ENCODE assay signal across 1 cellular context in the genomic region with DNA sequence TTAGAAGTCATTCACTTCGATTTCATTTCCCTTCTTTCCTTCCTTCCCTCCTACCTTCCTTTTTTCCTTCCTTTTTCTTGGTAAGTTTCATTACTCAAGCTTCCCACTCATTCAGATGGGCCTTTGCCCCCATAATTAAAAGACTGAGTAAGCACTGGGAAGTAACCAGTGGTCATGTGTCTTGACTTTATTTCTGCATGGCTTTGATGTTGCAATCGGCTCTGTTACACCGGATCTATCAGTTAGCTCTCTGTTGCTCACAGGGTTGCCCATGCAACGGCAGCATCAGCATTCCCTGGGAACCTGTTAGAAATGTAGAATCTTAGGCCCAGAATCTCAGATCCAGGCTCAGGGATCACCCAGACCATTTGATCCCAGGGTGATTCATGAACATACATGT.
TF ChIP-seq lines count a peak whose summit lies in the region.

No MANE protein-coding gene starts in this region.

TF ChIP-seq in H1, 55 proteins besides CTCF, POLR2A, EP300 and RAD21 (continued from another document):
- TF ChIP-seq, protein P1, sequence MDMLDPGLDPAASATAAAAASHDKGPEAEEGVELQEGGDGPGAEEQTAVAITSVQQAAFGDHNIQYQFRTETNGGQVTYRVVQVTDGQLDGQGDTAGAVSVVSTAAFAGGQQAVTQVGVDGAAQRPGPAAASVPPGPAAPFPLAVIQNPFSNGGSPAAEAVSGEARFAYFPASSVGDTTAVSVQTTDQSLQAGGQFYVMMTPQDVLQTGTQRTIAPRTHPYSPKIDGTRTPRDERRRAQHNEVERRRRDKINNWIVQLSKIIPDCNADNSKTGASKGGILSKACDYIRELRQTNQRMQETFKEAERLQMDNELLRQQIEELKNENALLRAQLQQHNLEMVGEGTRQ (IDR thresholded peaks at IDR 0.05; ENCODE audit: low read length) = no peak
TF ChIP-seq in H1: peak in this region for 1.
